24 cellular contexts compared by ENCODE assay signal in genomic region chr17:14158707-14159106, GRCh38.
A peak's percentile ranks its signal among the peaks of the same experiment; 100 is the strongest.
DNase-seq lines count a peak whose midpoint lies in the region; ATAC-seq, FAIRE-seq and TF ChIP-seq lines count a peak whose summit lies in the region.
"Had no signal": no experiment of that assay in that cellular context is flagged by ENCODE, and none has a peak within 500 bp of the region (broad histone marks: within the 10 kb centered on the region; RNA-seq: fewer than 3 reads in every experiment).

No MANE protein-coding gene starts in this region.

- ATAC-seq in A549, result no peak
- no peak for ATAC-seq in CD4-positive, CD25-positive, alpha-beta regulatory T cell (ENCODE audit: low read depth in 2 of 2)
- no peak for ATAC-seq in GM21526 (IDR thresholded peaks at IDR 0.05; ENCODE audit: low FRiP score, unreplicated experiment)
- ATAC-seq in HG03521 (IDR thresholded peaks at IDR 0.05; ENCODE audit: unreplicated experiment), result no peak
- ATAC-seq: GM12878 had no signal

- peak; percentile 13 for FAIRE-seq in A549 (lab: Jason Lieb, UNC)
- peak; percentile 46 for FAIRE-seq in endothelial cell of umbilical vein (lab: Jason Lieb, UNC)
- FAIRE-seq: GM12878, GM19239 had no signal

- no peaks in the 10 kb centered on the region for H3K9me3 Mint-ChIP-seq in CD4-positive, CD25-positive, alpha-beta regulatory T cell
- H3K9me3 Mint-ChIP-seq: CD4-positive, alpha-beta memory T cell; CD8-positive, alpha-beta memory T cell had no signal

- H3K36me3 Mint-ChIP-seq in CD4-positive, CD25-positive, alpha-beta regulatory T cell, result peaks cover 30% of the 10 kb centered on the region

- H3K4me3 ChIP-seq in A549, result no peak overlapping the region
- no peak overlapping the region for H3K4me3 ChIP-seq in CD4-positive, CD25-positive, alpha-beta regulatory T cell (ENCODE audit: low read depth, low read length)
- H3K4me3 ChIP-seq in endothelial cell of umbilical vein (replicated peaks in 1 of 3; ENCODE audit: insufficient read depth in 1 of 3, low read depth in 1 of 3, low read length in 3 of 3), result no peak overlapping the region
- H3K4me3 ChIP-seq: BLaER1 treated with 17β-estradiol and CSF1 and Interleukin-3, amounts not matched to agents 10 nM and 100 nM; GM12878 had no signal

- no peak for TF ChIP-seq CTCF in A549 (IDR thresholded peaks at IDR 0.05)
- TF ChIP-seq CTCF in VCaP (conservative IDR thresholded peaks at IDR 0.05), result no peak
- TF ChIP-seq CTCF in endothelial cell of umbilical vein (IDR thresholded peaks at IDR 0.05; ENCODE audit: extremely low read depth in 1 of 2, insufficient read depth in 1 of 2, low read depth in 1 of 2, low read length in 2 of 2), result no peak

- peak overlapping the region in 2 of 3 donors; percentile 6 to 74 for H3K27ac Mint-ChIP-seq in CD4-positive, CD25-positive, alpha-beta regulatory T cell
- H3K27ac Mint-ChIP-seq: B cell; CD8-positive, alpha-beta memory T cell had no signal

- TF ChIP-seq EP300 in A549 (IDR thresholded peaks at IDR 0.05), result no peak

- no TSS peak for BruUV-seq in endothelial cell of umbilical vein (replicated peaks; lab: Mats Ljungman, UMichigan)

- no peak for TF ChIP-seq RAD21 in A549 (conservative IDR thresholded peaks at IDR 0.05 in 1 of 2, IDR thresholded peaks at IDR 0.05 in 1 of 2)

- dilution Hi-C loops in endothelial cell of umbilical vein (cut with MboI; ENCODE audit: extremely low pct_ligation_motif_present, low sequenced_read_pairs), result no loop called here

- H3K9me3 ChIP-seq in A549 (no peaks in the 10 kb centered on the region), endothelial cell of umbilical vein (replicated peaks; ENCODE audit: control insufficient read depth, insufficient read depth, low read length) (no peaks in the 10 kb centered on the region)
- no peaks in the 10 kb centered on the region for H3K9me3 ChIP-seq in CD4-positive, CD25-positive, alpha-beta regulatory T cell (ENCODE audit: control insufficient read depth in 2 of 2, low read length in 2 of 2)
- H3K9me3 ChIP-seq: BLaER1 treated with 17β-estradiol and CSF1 and Interleukin-3, amounts not matched to agents 10 nM and 100 nM had no signal

- no peak overlapping the region for H3K4me3 Mint-ChIP-seq in CD4-positive, CD25-positive, alpha-beta regulatory T cell
- H3K4me3 Mint-ChIP-seq: B cell; CD4-positive, alpha-beta memory T cell; CD8-positive, alpha-beta memory T cell had no signal

- POLR2A ChIA-PET in A549 (lab: Yijun Ruan, JAX), result no interaction called here
- POLR2A ChIA-PET in endothelial cell of umbilical vein (lab: Charles Lee), result no interaction called here

- no peak overlapping the region for H2AFZ ChIP-seq in endothelial cell of umbilical vein (ENCODE audit: low read depth, low read length)

- no peaks in the 10 kb centered on the region for H3K79me2 ChIP-seq in endothelial cell of umbilical vein (ENCODE audit: control insufficient read depth, insufficient read depth, low read length)

- H3K36me3 ChIP-seq in CD4-positive, CD25-positive, alpha-beta regulatory T cell (ENCODE audit: control insufficient read depth, insufficient read depth, low read length), result no peaks in the 10 kb centered on the region
- H3K36me3 ChIP-seq in endothelial cell of umbilical vein (ENCODE audit: control insufficient read depth in 2 of 2, extremely low read depth in 1 of 2, insufficient read depth in 2 of 2, low read length in 2 of 2), result no peaks in the 10 kb centered on the region

- peaks cover 13 to 61% (median 21%) of the 10 kb centered on the region in 4 donors for H3K4me1 Mint-ChIP-seq in CD4-positive, CD25-positive, alpha-beta regulatory T cell
- H3K4me1 Mint-ChIP-seq: B cell had no signal

- H3K4me2 ChIP-seq in A549 (no peak overlapping the region), endothelial cell of umbilical vein (ENCODE audit: insufficient read depth, low read length) (no peak overlapping the region)
- H3K4me2 ChIP-seq: BLaER1 treated with 17β-estradiol and CSF1 and Interleukin-3, amounts not matched to agents 10 nM and 100 nM had no signal

- H3K4me1 ChIP-seq in A549, result no peaks in the 10 kb centered on the region
- H3K4me1 ChIP-seq in CD4-positive, CD25-positive, alpha-beta regulatory T cell (ENCODE audit: control insufficient read depth, insufficient read depth, low read length, poor library complexity, severe bottlenecking), result no peaks in the 10 kb centered on the region
- H3K4me1 ChIP-seq in endothelial cell of umbilical vein (ENCODE audit: control insufficient read depth, extremely low read depth, insufficient read depth, low read length), result no peaks in the 10 kb centered on the region
- H3K4me1 ChIP-seq: BLaER1 treated with 17β-estradiol and CSF1 and Interleukin-3, amounts not matched to agents 10 nM and 100 nM had no signal

- TF ChIP-seq POLR2A in A549 (IDR thresholded peaks at IDR 0.05; ENCODE audit: low read length) (no peak), endothelial cell of umbilical vein (IDR thresholded peaks at IDR 0.05; ENCODE audit: low read depth, low read length) (no peak)

- no peak for DNase-seq in A549 (ENCODE audit: low read depth in 1 of 2, low spot score in 1 of 2)
- DNase-seq in CD4-positive, CD25-positive, alpha-beta regulatory T cell, result no peak
- no peak for DNase-seq in endothelial cell of umbilical vein (ENCODE audit: low read depth, low spot score)
- no peak for DNase-seq in NCI-H2196 (lab: John Stamatoyannopoulos, UW; ENCODE audit: unreplicated experiment)
- DNase-seq: 8988T; AML-193; CD4-positive, alpha-beta memory T cell; CD8-positive, alpha-beta memory T cell; COR-L47; DMS 273 treated with DMSO at 0.1 percent for 48 hours; DMS153; DMS53; DMS79; DND-41; EL; GDM1 had no signal

- H3K9ac ChIP-seq in endothelial cell of umbilical vein (replicated peaks; ENCODE audit: extremely low read depth, insufficient read depth, low read length), result no peak overlapping the region
- H3K9ac ChIP-seq: BLaER1 treated with 17β-estradiol and CSF1 and Interleukin-3, amounts not matched to agents 10 nM and 100 nM had no signal

- H3K27ac ChIP-seq in A549 (no peak overlapping the region), VCaP (peak overlapping the region; percentile 61; the same call in 1 of the 2 replicates), endothelial cell of umbilical vein (ENCODE audit: insufficient read depth, low read depth, low read length) (no peak overlapping the region)
- H3K27ac ChIP-seq in CD4-positive, CD25-positive, alpha-beta regulatory T cell (ENCODE audit: insufficient read depth, low read length, poor library complexity, severe bottlenecking), result no peak overlapping the region
- H3K27ac ChIP-seq: BLaER1 treated with 17β-estradiol and CSF1 and Interleukin-3, amounts not matched to agents 10 nM and 100 nM; C4-2B had no signal

- CTCF ChIA-PET in A549 (lab: Yijun Ruan, JAX) (no interaction called here), endothelial cell of umbilical vein (lab: Charles Lee) (no interaction called here)

- no peaks in the 10 kb centered on the region for H3K9me1 ChIP-seq in endothelial cell of umbilical vein (replicated peaks; ENCODE audit: control insufficient read depth, extremely low read depth, insufficient read depth, low read length)

- H3K27me3 Mint-ChIP-seq in CD4-positive, CD25-positive, alpha-beta regulatory T cell, result no peaks in the 10 kb centered on the region
- H3K27me3 Mint-ChIP-seq: B cell; CD4-positive, alpha-beta memory T cell; CD8-positive, alpha-beta memory T cell had no signal

- WGBS in A549 (ENCODE audit: missing lambda C conversion rate), result 69% methylated on average over 3 of the region's 3 CpGs

- H4K20me1 ChIP-seq in endothelial cell of umbilical vein (replicated peaks; ENCODE audit: control insufficient read depth, extremely low read depth, insufficient read depth, low read length), result no peaks in the 10 kb centered on the region

- no peaks in the 10 kb centered on the region for H3K27me3 ChIP-seq in CD4-positive, CD25-positive, alpha-beta regulatory T cell (ENCODE audit: control insufficient read depth, insufficient read depth, low read length)
- no peaks in the 10 kb centered on the region for H3K27me3 ChIP-seq in endothelial cell of umbilical vein (ENCODE audit: control insufficient read depth in 2 of 2, insufficient read depth in 2 of 2, low read length in 2 of 2)
- H3K27me3 ChIP-seq: BLaER1 treated with 17β-estradiol and CSF1 and Interleukin-3, amounts not matched to agents 10 nM and 100 nM had no signal

- intact Hi-C loops in endothelial cell of umbilical vein (cut with micrococcal nuclease), result no loop called here

TF ChIP-seq in A549, 52 proteins besides CTCF, POLR2A, EP300 and RAD21 (continues in another document):
- no peak for TF ChIP-seq NR3C1 (IDR thresholded peaks at IDR 0.05)
- TF ChIP-seq HMGXB4 (CRISPR knock-in tag; IDR thresholded peaks at IDR 0.05; ENCODE audit: borderline replicate concordance), result no peak
- TF ChIP-seq ZC3H11A (IDR thresholded peaks at IDR 0.05), result no peak
- peak; percentile 77 for TF ChIP-seq MAFK (IDR thresholded peaks at IDR 0.05; ENCODE audit: partially characterized antibody)

TF ChIP-seq in endothelial cell of umbilical vein, 7 proteins besides CTCF, POLR2A, EP300 and RAD21:
- no peak for TF ChIP-seq MAX (IDR thresholded peaks at IDR 0.05; ENCODE audit: insufficient read depth, insufficient read length)
- no peak for TF ChIP-seq JUN (IDR thresholded peaks at IDR 0.05; ENCODE audit: borderline replicate concordance, insufficient read depth, insufficient read length, low read depth)
- no peak for TF ChIP-seq FOS (IDR thresholded peaks at IDR 0.05; ENCODE audit: borderline replicate concordance, insufficient read depth, low read length)
- no peak for TF ChIP-seq EZH2 (IDR thresholded peaks at IDR 0.05; ENCODE audit: borderline replicate concordance, low read depth, low read length, severe bottlenecking)
- TF ChIP-seq POLR2AphosphoS5 (IDR thresholded peaks at IDR 0.05; ENCODE audit: insufficient read depth, low read depth, low read length), result no peak
- no peak for TF ChIP-seq MYC (IDR thresholded peaks at IDR 0.05; ENCODE audit: low read depth, low read length)
- no peak for TF ChIP-seq GATA2 (IDR thresholded peaks at IDR 0.05; ENCODE audit: insufficient read depth, insufficient read length, low read depth, low read length)
